Comparison of ENCODE assay signal across 1 cellular context in the genomic region with DNA sequence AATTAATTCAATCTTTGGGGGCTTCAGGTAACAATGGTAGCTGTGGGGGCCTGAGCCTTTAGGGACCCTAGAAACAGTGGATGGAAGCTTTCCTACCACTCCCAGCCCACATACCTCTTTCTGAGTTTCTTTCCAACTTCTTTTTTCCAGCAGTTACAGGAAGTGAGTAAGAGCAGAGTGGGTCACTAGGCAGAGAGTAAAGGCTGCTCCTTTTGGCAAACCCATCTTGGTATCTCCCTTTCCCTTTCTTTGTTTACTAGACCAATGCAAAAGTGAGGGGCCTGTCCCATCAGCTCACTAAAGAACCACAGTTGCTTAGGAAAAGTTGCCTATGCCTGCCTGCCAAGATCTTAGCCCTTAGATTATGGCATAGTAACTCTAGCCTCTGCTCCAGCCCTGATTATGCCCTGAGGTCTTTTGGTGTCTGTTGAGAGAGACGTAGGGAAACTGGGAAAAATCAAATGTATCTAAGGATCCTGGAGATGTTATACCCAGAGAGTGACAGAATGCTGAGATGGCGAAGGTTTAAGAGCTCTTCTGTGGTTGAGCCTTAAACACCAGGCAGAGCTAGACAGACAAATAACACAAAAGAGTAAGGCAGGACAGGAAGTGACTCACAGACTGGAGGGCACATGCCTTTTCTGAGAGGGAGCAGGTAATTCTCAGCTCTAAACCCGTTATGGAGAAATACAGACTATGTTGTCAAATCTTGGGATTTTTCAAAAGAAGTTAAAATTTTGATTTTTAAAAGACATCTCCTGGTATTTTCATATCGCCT.
TF ChIP-seq lines count a peak whose summit lies in the region.

No MANE protein-coding gene starts in this region.

TF ChIP-seq in endothelial cell of umbilical vein, 7 proteins besides CTCF, POLR2A, EP300 and RAD21:
- TF ChIP-seq, protein P1, sequence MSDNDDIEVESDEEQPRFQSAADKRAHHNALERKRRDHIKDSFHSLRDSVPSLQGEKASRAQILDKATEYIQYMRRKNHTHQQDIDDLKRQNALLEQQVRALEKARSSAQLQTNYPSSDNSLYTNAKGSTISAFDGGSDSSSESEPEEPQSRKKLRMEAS (IDR thresholded peaks at IDR 0.05; ENCODE audit: insufficient read depth, insufficient read length) = no peak
- TF ChIP-seq FOS (IDR thresholded peaks at IDR 0.05; ENCODE audit: borderline replicate concordance, insufficient read depth, low read length) = peak; percentile 61
- TF ChIP-seq JUN (IDR thresholded peaks at IDR 0.05; ENCODE audit: borderline replicate concordance, insufficient read depth, insufficient read length, low read depth) = peak; percentile 66
